ENCODE assay signal across 8 cellular contexts in the genomic region with DNA sequence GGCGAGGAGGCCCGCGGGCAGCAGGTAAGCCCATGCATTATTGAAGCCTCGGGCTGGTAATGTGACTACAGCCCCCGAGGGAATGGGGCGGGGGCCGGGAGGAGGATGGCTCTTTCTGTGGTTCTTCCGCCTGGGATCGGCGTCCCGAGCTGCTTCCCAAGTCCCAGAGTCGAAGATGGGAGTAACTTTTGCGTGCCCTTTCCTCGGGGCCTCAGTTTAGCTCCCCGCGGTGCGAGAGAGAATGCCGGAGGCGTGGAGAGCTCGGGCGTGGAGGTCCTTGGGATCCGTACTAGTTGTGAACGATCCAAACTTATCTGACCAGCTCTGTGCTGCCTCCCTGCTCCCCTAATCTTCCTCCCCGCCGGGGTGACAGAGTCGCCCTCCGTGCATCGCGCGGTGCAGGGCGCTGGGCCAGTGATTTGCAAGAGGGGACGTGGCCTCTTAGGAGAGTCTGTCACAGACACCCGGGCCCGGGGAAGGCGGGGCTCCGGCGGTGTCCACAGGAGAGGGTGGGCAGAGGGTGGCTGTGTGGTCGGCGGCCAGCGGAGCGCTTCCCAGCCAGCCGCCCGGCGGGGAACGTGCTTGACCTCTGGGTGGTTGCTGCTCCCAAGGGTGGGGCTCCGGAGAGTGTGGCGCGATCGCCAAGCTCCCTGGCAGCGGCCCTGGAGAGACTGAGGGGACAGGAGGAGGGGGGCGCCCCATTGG. TPM values are rescaled to one million over a fixed set of nuclear protein-coding genes. Genes with fewer than 3 reads are reported as not detected.
DNase-seq lines count a peak whose midpoint lies in the region; ATAC-seq and TF ChIP-seq lines count a peak whose summit lies in the region.

No MANE protein-coding gene starts in this region.

- CTCF ChIA-PET in activated B cell treated with CpG ODN at 0.5 μM for 24 hours (lab: Charles Lee) = interaction anchor here (1.5 kb wide), 1 partner anchor 195 kb away, joined by 8 read pairs; no protein-coding TSS in a partner anchor

- H3K4me3 ChIP-seq in BLaER1 = peak overlapping the region; percentile 76

- H3K9me3 ChIP-seq in BLaER1 = no peaks in the 10 kb centered on the region

- peaks cover 31% of the 10 kb centered on the region for H3K4me1 ChIP-seq in BLaER1

- POLR2A ChIA-PET in activated B cell treated with CpG ODN at 0.5 μM for 24 hours (lab: Charles Lee) = interaction anchor here (0.8 to 1.7 kb wide), 5 partner anchors 11 to 68 kb away, joined by 3 to 4 read pairs (median 3); no protein-coding TSS in a partner anchor

- H3K36me3 Mint-ChIP-seq in IgD-negative memory B cell = no peaks in the 10 kb centered on the region
- peaks cover 1% of the 10 kb centered on the region for H3K36me3 Mint-ChIP-seq in activated B cell treated with CpG ODN at 0.5 μM for 24 hours (ENCODE audit: low read depth)
- peaks cover 44% of the 10 kb centered on the region for H3K36me3 Mint-ChIP-seq in dendritic cell treated with granulocyte-macrophage colony-stimulating factor and Interleukin-4, amounts not matched to agents 40 ng/mL and 50 ng/mL, for 4 days (ENCODE audit: low read depth)

- H3K4me3 Mint-ChIP-seq in IgD-negative memory B cell = peak overlapping the region; percentile 92 to 99 (median 98)
- peak overlapping the region; percentile 94 for H3K4me3 Mint-ChIP-seq in activated B cell treated with CpG ODN at 0.5 μM for 24 hours
- peak overlapping the region; percentile 95 for H3K4me3 Mint-ChIP-seq in dendritic cell treated with granulocyte-macrophage colony-stimulating factor and Interleukin-4, amounts not matched to agents 40 ng/mL and 50 ng/mL, for 4 days

- TF ChIP-seq CTCF in activated B cell treated with CpG ODN at 0.5 μM for 24 hours (IDR thresholded peaks at IDR 0.05) = no peak

- intact Hi-C loops in activated B cell treated with CpG ODN at 0.5 μM for 24 hours (cut with micrococcal nuclease) = loop anchor here (1.0 to 5.0 kb wide), 7 partner anchors 49 to 197 kb away; partner anchors contain the start of gene STX11
- intact Hi-C loops in dendritic cell treated with granulocyte-macrophage colony-stimulating factor and Interleukin-4, amounts not matched to agents 40 ng/mL and 50 ng/mL, for 4 days (cut with micrococcal nuclease) = loop anchor here (1.0 to 5.0 kb wide), 5 partner anchors 56 to 196 kb away; partner anchors contain the start of genes SF3B5 and STX11

- DNase-seq in activated B cell treated with CpG ODN at 0.5 μM for 24 hours (peak; percentile 43), left kidney (ENCODE audit: low read depth, low spot score) (peak; percentile 88), NCI-H510A treated with DMSO at 0.1 percent for 48 hours (lab: John Stamatoyannopoulos, UW) (no peak)
- DNase-seq in stimulated activated CD4-positive, alpha-beta T cell treated with anti-CD3 and anti-CD28 coated beads, Interleukin-2, amount 100 ng/mL, for 24 hours = peak; percentile 43 to 44

- peak overlapping the region in 1 of 3 donors; percentile 90 for H3K27ac Mint-ChIP-seq in IgD-negative memory B cell
- no peak overlapping the region for H3K27ac Mint-ChIP-seq in activated B cell treated with CpG ODN at 0.5 μM for 24 hours
- H3K27ac Mint-ChIP-seq in dendritic cell treated with granulocyte-macrophage colony-stimulating factor and Interleukin-4, amounts not matched to agents 40 ng/mL and 50 ng/mL, for 4 days = peak overlapping the region; percentile 94

- H3K9me3 Mint-ChIP-seq in IgD-negative memory B cell = no peaks in the 10 kb centered on the region
- no peaks in the 10 kb centered on the region for H3K9me3 Mint-ChIP-seq in activated B cell treated with CpG ODN at 0.5 μM for 24 hours
- H3K9me3 Mint-ChIP-seq in dendritic cell treated with granulocyte-macrophage colony-stimulating factor and Interleukin-4, amounts not matched to agents 40 ng/mL and 50 ng/mL, for 4 days = no peaks in the 10 kb centered on the region

- no peak overlapping the region for H3K9ac ChIP-seq in BLaER1

- ATAC-seq in GM19452 (IDR thresholded peaks at IDR 0.05; ENCODE audit: unreplicated experiment) = peak; percentile 43
- ATAC-seq in activated B cell treated with CpG ODN at 0.5 μM for 24 hours (ENCODE audit: low read depth) = peak; percentile 69

- peaks cover 66% of the 10 kb centered on the region for H3K27me3 ChIP-seq in BLaER1

- peak overlapping the region; percentile 99 for H3K4me2 ChIP-seq in BLaER1

- H4K20me1 ChIP-seq in BLaER1 = peaks cover 43% of the 10 kb centered on the region

- H3K36me3 ChIP-seq in BLaER1 = no peaks in the 10 kb centered on the region

- no peak overlapping the region for H3K27ac ChIP-seq in BLaER1

- H3K27me3 Mint-ChIP-seq in IgD-negative memory B cell = peaks cover 24% of the 10 kb centered on the region
- H3K27me3 Mint-ChIP-seq in activated B cell treated with CpG ODN at 0.5 μM for 24 hours = peaks cover 5% of the 10 kb centered on the region
- no peaks in the 10 kb centered on the region for H3K27me3 Mint-ChIP-seq in dendritic cell treated with granulocyte-macrophage colony-stimulating factor and Interleukin-4, amounts not matched to agents 40 ng/mL and 50 ng/mL, for 4 days

- H3K4me1 Mint-ChIP-seq in IgD-negative memory B cell (peaks cover 15 to 18% (median 15%) of the 10 kb centered on the region in 3 donors), activated B cell treated with CpG ODN at 0.5 μM for 24 hours (peaks cover 19% of the 10 kb centered on the region)
- peaks cover 27% of the 10 kb centered on the region for H3K4me1 Mint-ChIP-seq in dendritic cell treated with granulocyte-macrophage colony-stimulating factor and Interleukin-4, amounts not matched to agents 40 ng/mL and 50 ng/mL, for 4 days (ENCODE audit: low read depth)

RNA-seq across cellular contexts. Expression of gene UTRN, which starts 0.8 kb away (rescaled TPM):
- polyA plus RNA-seq in IgD-negative memory B cell = 76.7 TPM
- 52.2 and 53.5 TPM in 2 replicates for total RNA-seq in activated B cell treated with CpG ODN at 0.5 μM for 24 hours
